Comparison of ENCODE assay signal across 10 cellular contexts in the genomic region with DNA sequence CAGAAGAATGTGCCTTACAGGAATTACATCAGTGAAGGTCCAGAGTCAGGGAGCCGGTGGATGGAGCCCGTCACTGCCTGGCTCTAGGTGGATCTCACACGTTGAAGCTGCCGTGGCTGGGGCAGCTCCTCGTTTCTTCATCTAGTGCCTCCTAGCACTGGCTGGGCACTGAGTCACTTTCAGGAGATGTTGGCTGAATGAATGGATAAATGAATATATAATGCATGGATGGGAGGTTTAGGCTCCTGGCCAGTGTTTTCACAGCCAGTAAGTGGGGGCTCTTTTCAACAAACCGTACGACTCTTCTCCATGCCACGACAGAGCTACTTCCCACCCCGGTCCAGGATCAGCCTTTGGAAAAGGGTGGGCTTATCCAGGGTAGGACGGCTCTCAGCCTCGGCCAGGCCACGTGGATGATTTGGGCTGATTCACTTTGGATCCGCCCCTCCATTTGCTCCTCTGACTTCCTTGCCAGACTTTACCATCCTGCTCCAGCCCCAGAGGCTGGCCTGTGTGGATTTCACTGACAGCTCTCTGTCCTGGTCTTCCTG. TPM values are rescaled to one million over a fixed set of nuclear protein-coding genes. Genes with fewer than 3 reads are reported as not detected.
A peak's percentile ranks its signal among the peaks of the same experiment; 100 is the strongest.
DNase-seq lines count a peak whose midpoint lies in the region; FAIRE-seq and TF ChIP-seq lines count a peak whose summit lies in the region.
"Had no signal": no experiment of that assay in that cellular context is flagged by ENCODE, and none has a peak within 500 bp of the region (broad histone marks: within the 10 kb centered on the region; RNA-seq: fewer than 3 reads in every experiment).

No MANE protein-coding gene starts in this region.

- no peak overlapping the region for H3K4ac ChIP-seq in neuronal stem cell (ENCODE audit: low read length)

- no peak overlapping the region for H3K4me3 ChIP-seq in CD8-positive, alpha-beta memory T cell (ENCODE audit: low read length)
- H3K4me3 ChIP-seq in esophagus squamous epithelium (no peak overlapping the region), neuronal stem cell (ENCODE audit: low read length in 2 of 2) (peak overlapping the region in 1 of 2 donors; percentile 60)

- no peak overlapping the region for H2BK120ac ChIP-seq in neuronal stem cell (ENCODE audit: low read depth, low read length)

- peaks cover 30 to 73% of the 10 kb centered on the region in 2 donors for H3K27me3 Mint-ChIP-seq in CD8-positive, alpha-beta memory T cell

- H2AFZ ChIP-seq in neuronal stem cell (ENCODE audit: low read length), result peak overlapping the region; percentile 83

- peak overlapping the region; percentile 69 for H2BK15ac ChIP-seq in neuronal stem cell (ENCODE audit: low read length)

- H3K27me3 ChIP-seq in CD8-positive, alpha-beta memory T cell (ENCODE audit: insufficient read depth, low read length, poor library complexity, severe bottlenecking), result peaks cover 23% of the 10 kb centered on the region
- H3K27me3 ChIP-seq in esophagus squamous epithelium (peaks cover 0 to 8% (median 0%) of the 10 kb centered on the region in 4 donors), neuronal stem cell (ENCODE audit: control insufficient read depth in 3 of 3, insufficient read depth in 3 of 3, low read depth in 1 of 3, low read length in 3 of 3) (no peaks in the 10 kb centered on the region)
- H3K27me3 ChIP-seq: Peyer's patch had no signal

- H3K9me3 ChIP-seq in CD8-positive, alpha-beta memory T cell (ENCODE audit: low read length), result no peaks in the 10 kb centered on the region
- H3K9me3 ChIP-seq in esophagus squamous epithelium, result no peaks in the 10 kb centered on the region
- no peaks in the 10 kb centered on the region for H3K9me3 ChIP-seq in neuronal stem cell (replicated peaks in 1 of 2; ENCODE audit: control insufficient read depth in 2 of 2, insufficient read depth in 1 of 2, low read depth in 1 of 2, low read length in 2 of 2)
- H3K9me3 ChIP-seq: Peyer's patch, thoracic aorta had no signal

- H3K27ac Mint-ChIP-seq in CD8-positive, alpha-beta memory T cell, result no peak overlapping the region

- no peak overlapping the region for H2AK5ac ChIP-seq in neuronal stem cell (ENCODE audit: low read depth, low read length)

- 45 to 46% methylated on average over 9 to 13 of the region's 13 CpGs for WGBS in esophagus squamous epithelium, 2 donors
- WGBS in neuronal stem cell (ENCODE audit: extremely low coverage in 2 of 2, insufficient read length in 2 of 2, insufficient replicate concordance in 1 of 2), 2 donors, result no CpG with 5 or more reads among the region's 13 CpGs

- no peak overlapping the region for H3K27ac ChIP-seq in CD8-positive, alpha-beta memory T cell (ENCODE audit: low read depth, low read length)
- peak overlapping the region; percentile 73 to 94 (median 91) for H3K27ac ChIP-seq in esophagus squamous epithelium
- no peak overlapping the region for H3K27ac ChIP-seq in neuronal stem cell (replicated peaks; ENCODE audit: low read length)

- peaks cover 4% of the 10 kb centered on the region for H3K79me1 ChIP-seq in neuronal stem cell (ENCODE audit: low read depth, low read length)

- H2BK5ac ChIP-seq in neuronal stem cell (ENCODE audit: low read length), result no peak overlapping the region

- peaks cover 4% of the 10 kb centered on the region for H3K4me1 ChIP-seq in CD8-positive, alpha-beta memory T cell (ENCODE audit: insufficient read depth, low read length)
- H3K4me1 ChIP-seq in esophagus squamous epithelium (peaks cover 18 to 55% (median 30%) of the 10 kb centered on the region in 3 donors), neuronal stem cell (ENCODE audit: control insufficient read depth in 2 of 2, insufficient read depth in 1 of 2, low read depth in 1 of 2, low read length in 2 of 2) (peaks cover 16 to 21% of the 10 kb centered on the region in 2 donors)

- H3K4me2 ChIP-seq in neuronal stem cell (ENCODE audit: insufficient read depth, low read length, poor library complexity, severe bottlenecking), result no peak overlapping the region

- peaks cover 13 to 14% (median 13%) of the 10 kb centered on the region in 3 donors for H3K4me1 Mint-ChIP-seq in CD8-positive, alpha-beta memory T cell

- H3K36me3 ChIP-seq in CD8-positive, alpha-beta memory T cell (ENCODE audit: insufficient read depth, low read length), result no peaks in the 10 kb centered on the region
- H3K36me3 ChIP-seq in esophagus squamous epithelium (no peaks in the 10 kb centered on the region), neuronal stem cell (replicated peaks in 1 of 2; ENCODE audit: control insufficient read depth in 2 of 2, insufficient read depth in 2 of 2, low read length in 2 of 2) (peaks cover 3 to 20% of the 10 kb centered on the region in 2 donors)
- H3K36me3 ChIP-seq: Peyer's patch, thoracic aorta had no signal

- no peak overlapping the region for H3K14ac ChIP-seq in neuronal stem cell (ENCODE audit: low read length)

- no peak for TF ChIP-seq POLR2A in esophagus squamous epithelium (IDR thresholded peaks at IDR 0.05)

- no peaks in the 10 kb centered on the region for H3K36me3 Mint-ChIP-seq in CD8-positive, alpha-beta memory T cell

- H3K9me3 Mint-ChIP-seq in CD8-positive, alpha-beta memory T cell, result peaks cover 0 to 3% (median 0%) of the 10 kb centered on the region in 5 donors

- H3K4me3 Mint-ChIP-seq in CD8-positive, alpha-beta memory T cell, result peak overlapping the region in 6 of 7 donors; percentile 34 to 89 (median 82)

- CTCF ChIA-PET in CD8-positive, alpha-beta memory T cell (lab: Charles Lee), result no interaction called here

- no peak overlapping the region for H2BK12ac ChIP-seq in neuronal stem cell (ENCODE audit: low read length)

- intact Hi-C loops in esophagus squamous epithelium (cut with DNase I), result no loop called here

- H4K91ac ChIP-seq in neuronal stem cell (ENCODE audit: low read depth, low read length, poor library complexity), result no peak overlapping the region

- H3K23ac ChIP-seq in neuronal stem cell (ENCODE audit: low read depth, low read length, poor library complexity), result no peak overlapping the region

- no peak for TF ChIP-seq CTCF in esophagus squamous epithelium (IDR thresholded peaks at IDR 0.05)

- no peak for DNase-seq in CD8-positive, alpha-beta memory T cell
- DNase-seq in RCC 7860 (ENCODE audit: low spot score) (peak; percentile 27), esophagus squamous epithelium (lab: John Stamatoyannopoulos, UW) (no peak), neuronal stem cell (ENCODE audit: low spot score) (no peak), kidney tubule cell (ENCODE audit: low spot score) (no peak), T1000 (lab: John Stamatoyannopoulos, UW) (no peak), NCI-H1048 (lab: John Stamatoyannopoulos, UW) (no peak), NCI-H187 treated with DMSO at 0.1 percent for 48 hours (lab: John Stamatoyannopoulos, UW) (no peak)

- no peak overlapping the region for H4K8ac ChIP-seq in neuronal stem cell (ENCODE audit: low read depth, low read length)

- H3K9ac ChIP-seq in neuronal stem cell (ENCODE audit: low read depth, low read length, poor library complexity), result no peak overlapping the region

- POLR2A ChIA-PET in CD8-positive, alpha-beta memory T cell (lab: Charles Lee), result no interaction called here

- FAIRE-seq in RCC 7860 (lab: Jason Lieb, UNC), result no peak

- H3K18ac ChIP-seq in neuronal stem cell (ENCODE audit: low read length), result peak overlapping the region; percentile 60

RNA-seq across cellular contexts. Expression of a gene that starts 1.3 kb away (rescaled TPM):
- total RNA-seq in CD8-positive, alpha-beta memory T cell, result under 1 TPM; 0.09 to 0.15 TPM
- polyA plus RNA-seq in CD8-positive, alpha-beta memory T cell, result not detected
- total RNA-seq in esophagus squamous epithelium, result 10 to 100 TPM in 3 of 4 donors, 1 to 10 TPM in 1; 7.1 to 22.1 (median 13.8) TPM
- polyA plus RNA-seq in neuronal stem cell (2013, experiment 1 of 2), result 24.7 TPM
- 25.6 TPM for polyA plus RNA-seq in neuronal stem cell (2013, experiment 2 of 2)

Comparison
In these comparisons a context has a peak if more than half of its experiments do, and no peak if none do; other contexts are left out.
1. H3K27ac ChIP-seq: peak in esophagus squamous epithelium (4 of 4); none in CD8-positive, alpha-beta memory T cell (single experiment) and neuronal stem cell (single experiment).
2. RNA of a gene that starts 1.3 kb away (total RNA-seq): 7.1 to 22.1 TPM in esophagus squamous epithelium; 0.09 to 0.15 TPM in CD8-positive, alpha-beta memory T cell; every median in the first group is over 4 times any median in the second.